1 cellular context compared by ENCODE assay signal in the genomic region with DNA sequence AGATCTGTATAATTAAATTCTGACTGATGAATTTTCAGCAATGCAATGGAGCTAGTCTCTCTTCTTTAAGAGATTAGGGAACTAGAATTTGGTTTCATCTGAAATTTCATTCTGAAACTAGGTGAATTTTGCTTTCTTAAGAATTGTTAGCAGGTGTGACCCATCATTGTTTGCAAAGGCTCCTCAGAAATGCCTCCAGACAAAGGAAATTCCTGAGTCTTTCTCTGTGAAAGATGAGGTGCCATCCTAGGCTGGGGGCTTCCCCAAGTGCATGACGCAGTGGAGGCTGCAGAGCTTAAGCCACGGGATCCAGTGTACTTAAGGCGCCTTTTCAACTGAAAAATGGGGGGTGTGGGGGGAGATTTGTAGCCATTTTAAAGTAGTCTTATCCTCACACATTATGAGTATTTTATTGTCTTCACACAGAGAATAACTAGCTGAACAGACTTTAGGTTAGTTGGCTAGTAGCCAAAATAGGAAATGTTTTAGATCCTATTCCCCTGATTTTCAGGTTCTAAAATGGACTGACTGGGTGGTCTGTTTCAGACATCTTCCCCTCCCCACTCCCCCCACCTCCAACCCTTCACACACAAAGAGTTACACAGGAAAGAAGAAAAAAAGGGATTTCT.
TF ChIP-seq lines count a peak whose summit lies in the region.

No MANE protein-coding gene starts in this region.

TF ChIP-seq in H1, 55 proteins besides CTCF, POLR2A, EP300 and RAD21 (continued from another document):
- TF ChIP-seq ATF3 (IDR thresholded peaks at IDR 0.05; ENCODE audit: insufficient read depth, low read depth, low read length) (no peak), NRF1 (IDR thresholded peaks at IDR 0.05; ENCODE audit: low read depth, low read length) (no peak), PHF8 (conservative IDR thresholded peaks at IDR 0.05; ENCODE audit: low read depth, low read length) (no peak), TAF1 (IDR thresholded peaks at IDR 0.05; ENCODE audit: low read depth, low read length) (no peak), SIN3A (conservative IDR thresholded peaks at IDR 0.05 in 1 of 2, IDR thresholded peaks at IDR 0.05 in 1 of 2; ENCODE audit: low read depth in 1 of 2, low read length in 2 of 2) (no peak), RFX5 (IDR thresholded peaks at IDR 0.05; ENCODE audit: borderline replicate concordance, low read depth, low read length) (no peak), POLR2AphosphoS5 (IDR thresholded peaks at IDR 0.05; ENCODE audit: low read depth, low read length) (no peak), SUZ12 (IDR thresholded peaks at IDR 0.05; ENCODE audit: low read length) (no peak), CBX5 (IDR thresholded peaks at IDR 0.05; ENCODE audit: low read depth, low read length) (no peak), RBBP5 (IDR thresholded peaks at IDR 0.05; ENCODE audit: borderline replicate concordance, low read depth, low read length) (no peak), HDAC6 (IDR thresholded peaks at IDR 0.05; ENCODE audit: low read depth, low read length) (no peak), CHD7 (IDR thresholded peaks at IDR 0.05; ENCODE audit: insufficient replicate concordance, low read length) (no peak), TBP (IDR thresholded peaks at IDR 0.05; ENCODE audit: low read depth, low read length) (no peak), SAP30 (IDR thresholded peaks at IDR 0.05; ENCODE audit: insufficient read depth, insufficient replicate concordance, low read length) (no peak), CEBPB (IDR thresholded peaks at IDR 0.05; ENCODE audit: low read depth, low read length) (no peak), KDM5A (IDR thresholded peaks at IDR 0.05; ENCODE audit: low read length) (no peak), YY1 (IDR thresholded peaks at IDR 0.05; ENCODE audit: low read depth, low read length) (peak; percentile 49; the same call in 1 of the 2 replicates), POU5F1 (IDR thresholded peaks at IDR 0.05; ENCODE audit: low read depth, low read length) (no peak), KDM1A (IDR thresholded peaks at IDR 0.05; ENCODE audit: borderline replicate concordance, low read length) (no peak), HDAC2 (IDR thresholded peaks at IDR 0.05; ENCODE audit: borderline replicate concordance in 1 of 2, low read depth in 2 of 2, low read length in 2 of 2) (no peak), SP1 (IDR thresholded peaks at IDR 0.05; ENCODE audit: low read depth, low read length) (no peak), MAFK (IDR thresholded peaks at IDR 0.05; ENCODE audit: low read depth, low read length) (no peak), RNF2 (IDR thresholded peaks at IDR 0.05; ENCODE audit: borderline replicate concordance, low read depth, low read length, missing control alignments, poor library complexity, severe bottlenecking) (no peak), BCL11A (IDR thresholded peaks at IDR 0.05; ENCODE audit: low read depth in 2 of 2, low read length in 2 of 2) (no peak), ASH2L (IDR thresholded peaks at IDR 0.05; ENCODE audit: low read length) (peak; percentile 65), GABPA (IDR thresholded peaks at IDR 0.05; ENCODE audit: borderline replicate concordance, insufficient read depth, low read length) (no peak), TEAD4 (IDR thresholded peaks at IDR 0.05; ENCODE audit: low read depth, low read length) (peak; percentile 77), GTF2F1 (IDR thresholded peaks at IDR 0.05; ENCODE audit: borderline replicate concordance, low read depth, low read length) (no peak), CTBP2 (IDR thresholded peaks at IDR 0.05; ENCODE audit: borderline replicate concordance, insufficient read depth, insufficient read length, low read length) (no peak), SIRT6 (IDR thresholded peaks at IDR 0.05; ENCODE audit: low read length) (no peak)
- TF ChIP-seq, protein P1, sequence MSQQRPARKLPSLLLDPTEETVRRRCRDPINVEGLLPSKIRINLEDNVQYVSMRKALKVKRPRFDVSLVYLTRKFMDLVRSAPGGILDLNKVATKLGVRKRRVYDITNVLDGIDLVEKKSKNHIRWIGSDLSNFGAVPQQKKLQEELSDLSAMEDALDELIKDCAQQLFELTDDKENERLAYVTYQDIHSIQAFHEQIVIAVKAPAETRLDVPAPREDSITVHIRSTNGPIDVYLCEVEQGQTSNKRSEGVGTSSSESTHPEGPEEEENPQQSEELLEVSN (IDR thresholded peaks at IDR 0.05) = no peak
- TF ChIP-seq, protein P2, sequence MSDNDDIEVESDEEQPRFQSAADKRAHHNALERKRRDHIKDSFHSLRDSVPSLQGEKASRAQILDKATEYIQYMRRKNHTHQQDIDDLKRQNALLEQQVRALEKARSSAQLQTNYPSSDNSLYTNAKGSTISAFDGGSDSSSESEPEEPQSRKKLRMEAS (IDR thresholded peaks at IDR 0.05) = no peak
